ENCODE assay signal across 1 cellular context in the genomic region with DNA sequence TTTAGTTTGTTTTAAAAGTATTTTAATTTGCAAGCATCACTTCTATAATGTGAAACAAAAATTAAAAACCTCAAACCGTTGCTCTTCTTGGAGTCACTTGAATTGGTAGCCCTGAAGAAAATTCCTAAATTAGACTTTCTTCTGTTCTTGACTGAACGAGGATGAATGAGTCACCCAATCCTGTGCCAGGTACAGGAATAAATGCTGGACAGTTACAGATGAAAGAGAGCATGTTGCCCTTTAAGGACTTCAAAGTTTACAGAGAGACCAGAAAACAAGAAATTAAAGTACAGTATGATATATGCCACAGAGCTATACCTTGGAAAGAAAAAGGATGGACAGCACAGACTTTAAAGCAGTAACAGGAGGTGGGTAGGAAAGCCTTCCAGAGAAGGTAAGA.
TF ChIP-seq lines count a peak whose summit lies in the region.

No MANE protein-coding gene starts in this region.

TF ChIP-seq in IMR-90, 13 proteins besides CTCF, POLR2A, EP300 and RAD21:
- TF ChIP-seq BHLHE40 (IDR thresholded peaks at IDR 0.05; ENCODE audit: low read depth, low read length) (no peak), ELK1 (IDR thresholded peaks at IDR 0.05; ENCODE audit: borderline replicate concordance, low read depth, low read length) (no peak), USF2 (IDR thresholded peaks at IDR 0.05; ENCODE audit: low read depth, low read length) (no peak), RFX5 (IDR thresholded peaks at IDR 0.05; ENCODE audit: low read depth, low read length) (no peak), SMC3 (IDR thresholded peaks at IDR 0.05; ENCODE audit: low read depth, low read length) (no peak), RCOR1 (IDR thresholded peaks at IDR 0.05; ENCODE audit: insufficient replicate concordance, low read length) (no peak), MAFK (IDR thresholded peaks at IDR 0.05; ENCODE audit: low read depth, low read length) (no peak)
TF ChIP-seq in IMR-90: peak in this region for 0.
